ENCODE assay signal across 12 cellular contexts in genomic region chr6:125507987-125508655, GRCh38.
A peak's percentile ranks its signal among the peaks of the same experiment; 100 is the strongest.
DNase-seq lines count a peak whose midpoint lies in the region; ATAC-seq and TF ChIP-seq lines count a peak whose summit lies in the region.
"Had no signal": no experiment of that assay in that cellular context is flagged by ENCODE, and none has a peak within 500 bp of the region (broad histone marks: within the 10 kb centered on the region; RNA-seq: fewer than 3 reads in every experiment).

No MANE protein-coding gene starts in this region.

- no peak for ATAC-seq in right cardiac atrium
- no peak for ATAC-seq in Right ventricle myocardium inferior
- no peak for ATAC-seq in HG02885 (IDR thresholded peaks at IDR 0.05; ENCODE audit: poor library complexity, unreplicated experiment)
- ATAC-seq in GM18502 (IDR thresholded peaks at IDR 0.05; ENCODE audit: poor library complexity, unreplicated experiment) = no peak

- 66% methylated on average over 4 of the region's 4 CpGs for WGBS in right cardiac atrium
- 51% methylated on average over 4 of the region's 4 CpGs for WGBS in transverse colon (ENCODE audit: low coverage in 1 of 2), 2 donors

- TF ChIP-seq POLR2A in transverse colon (IDR thresholded peaks at IDR 0.05) = no peak

- H3K9me3 ChIP-seq in right cardiac atrium (ENCODE audit: control insufficient read depth, low read length) (no peaks in the 10 kb centered on the region), transverse colon (no peaks in the 10 kb centered on the region)
- H3K9me3 ChIP-seq: SJSA1, stomach had no signal

- H3K4me3 ChIP-seq in right cardiac atrium (ENCODE audit: low read length) (no peak overlapping the region), epithelial cell of esophagus (ENCODE audit: low read length) (no peak overlapping the region), transverse colon (no peak overlapping the region)
- H3K4me3 ChIP-seq: SJSA1, stomach had no signal

- in situ Hi-C loops in transverse colon (cut with MboI; ENCODE audit: low pct_ligation_motif_present in 1 of 4, low pct_unique_long_range_greater_than_20kb in 1 of 4, low sequenced_read_pairs in 3 of 4) = no loop called here

- no peak for TF ChIP-seq EP300 in transverse colon (IDR thresholded peaks at IDR 0.05; ENCODE audit: low read depth)

- H3K27me3 ChIP-seq in right cardiac atrium (ENCODE audit: control insufficient read depth, insufficient read depth) (no peaks in the 10 kb centered on the region), transverse colon (no peaks in the 10 kb centered on the region)
- H3K27me3 ChIP-seq: SJSA1, stomach had no signal

- no peak overlapping the region for H3K27ac ChIP-seq in right cardiac atrium (ENCODE audit: low read length)
- H3K27ac ChIP-seq in transverse colon = no peak overlapping the region
- H3K27ac ChIP-seq: SJSA1, stomach had no signal

- H3K36me3 ChIP-seq in transverse colon = no peaks in the 10 kb centered on the region
- H3K36me3 ChIP-seq: SJSA1, stomach had no signal

- TF ChIP-seq CTCF in epithelial cell of esophagus (IDR thresholded peaks at IDR 0.05; ENCODE audit: insufficient read depth, low read depth, low read length, missing control alignments) = no peak
- no peak for TF ChIP-seq CTCF in transverse colon (IDR thresholded peaks at IDR 0.05)
- no peak for TF ChIP-seq CTCF in GM20000 (IDR thresholded peaks at IDR 0.05; ENCODE audit: extremely low read depth, missing control alignments)

- DNase-seq in right cardiac atrium (peak in 2 of 3 donors; percentile 24 to 65), Right ventricle myocardium inferior (ENCODE audit: missing footprints) (no peak), NCI-H446 treated with DMSO at 0.1 percent for 48 hours (lab: John Stamatoyannopoulos, UW) (peak; percentile 57), epithelial cell of esophagus (ENCODE audit: low read depth) (peak; percentile 4), transverse colon (peak; percentile 12), GM20000 (ENCODE audit: low spot score) (no peak)
- DNase-seq: activated CD4-positive, alpha-beta T cell treated with anti-CD3 and anti-CD28 coated beads for 48 hours; stimulated activated CD4-positive, alpha-beta T cell treated with anti-CD3 and anti-CD28 coated beads, Interleukin-15, amount 100 ng/mL, for 24 hours; stomach had no signal

- H3K4me1 ChIP-seq in right cardiac atrium (ENCODE audit: control insufficient read depth, insufficient read depth, low read length) (no peaks in the 10 kb centered on the region), transverse colon (no peaks in the 10 kb centered on the region)
- H3K4me1 ChIP-seq: SJSA1, stomach had no signal

- intact Hi-C loops in right cardiac atrium (cut with DNase I) (no loop called here), Right ventricle myocardium inferior (cut with DNase I) (no loop called here), transverse colon (cut with DNase I; ENCODE audit: low total_unique reads) (no loop called here)

Comparison
In these comparisons a context has a peak if more than half of its experiments do, and no peak if none do; other contexts are left out.
1. DNase-seq: peak in right cardiac atrium (2 of 3), NCI-H446 treated with DMSO at 0.1 percent for 48 hours (single experiment), epithelial cell of esophagus (single experiment) and transverse colon (single experiment); none in Right ventricle myocardium inferior (single experiment) and GM20000 (single experiment).